19 cellular contexts compared by ENCODE assay signal in genomic region chr12:128684357-128684756, GRCh38.
DNase-seq lines count a peak whose midpoint lies in the region; ATAC-seq lines count a peak whose summit lies in the region.
"Had no signal": no experiment of that assay in that cellular context is flagged by ENCODE, and none has a peak within 500 bp of the region (broad histone marks: within the 10 kb centered on the region; RNA-seq: fewer than 3 reads in every experiment).

No MANE protein-coding gene starts in this region.

- intact Hi-C loops in posterior vena cava (cut with DNase I), result no loop called here

- no peak for ATAC-seq in GM18909 (IDR thresholded peaks at IDR 0.05; ENCODE audit: poor library complexity, unreplicated experiment)

- no peak overlapping the region for H3K27ac ChIP-seq in caudate nucleus (ENCODE audit: low read depth, low read length)

- DNase-seq in Ammon's horn (ENCODE audit: low spot score), result peak; percentile 71
- DNase-seq in caudate nucleus (lab: John Stamatoyannopoulos, UW), result peak in 39 of 61 donors; percentile 3 to 74 (median 20)
- DNase-seq in inferior parietal cortex (ENCODE audit: extremely low spot score), result peak; percentile 32
- DNase-seq in posterior vena cava (ENCODE audit: low spot score), result peak; percentile 69
- DNase-seq in NCI-H2196 treated with DMSO at 0.1 percent for 48 hours (lab: John Stamatoyannopoulos, UW; ENCODE audit: unreplicated experiment), result no peak
- no peak for DNase-seq in EL
- no peak for DNase-seq in GM19240 (ENCODE audit: insufficient read length, low spot score)
- DNase-seq: 8988T; CD8-positive, alpha-beta memory T cell; DMS79; HFFc6; KBM-7; NCI-H1048; NCI-H1694; NCI-H2107; NCI-H446; NCI-H69; OCI-M1 had no signal

Comparison
In these comparisons a context has a peak if more than half of its experiments do, and no peak if none do; other contexts are left out.
1. DNase-seq: peak in Ammon's horn (single experiment), caudate nucleus (39 of 61), inferior parietal cortex (single experiment) and posterior vena cava (single experiment); none in NCI-H2196 treated with DMSO at 0.1 percent for 48 hours (single experiment), EL (single experiment) and GM19240 (single experiment).